ENCODE assay signal across 22 cellular contexts in genomic region chr10:110091830-110092229, GRCh38.
DNase-seq lines count a peak whose midpoint lies in the region; ATAC-seq, FAIRE-seq and TF ChIP-seq lines count a peak whose summit lies in the region.
"Had no signal": no experiment of that assay in that cellular context is flagged by ENCODE, and none has a peak within 500 bp of the region (broad histone marks: within the 10 kb centered on the region; RNA-seq: fewer than 3 reads in every experiment).

No MANE protein-coding gene starts in this region.

- peaks cover 65% of the 10 kb centered on the region for H3K4me1 Mint-ChIP-seq in stimulated activated naive CD8-positive, alpha-beta T cell treated with anti-CD3 and anti-CD28 coated beads, Interleukin-15, amount 100 ng/mL, for 72 hours
- H3K4me1 Mint-ChIP-seq in T-helper 17 cell = peaks cover 40% of the 10 kb centered on the region
- H3K4me1 Mint-ChIP-seq in astrocyte (ENCODE audit: low read depth, unreplicated experiment) = peaks cover 5% of the 10 kb centered on the region
- H3K4me1 Mint-ChIP-seq: H9 had no signal

- H3K4me2 ChIP-seq in astrocyte (ENCODE audit: low read length) = no peak overlapping the region

- no peak for TF ChIP-seq POLR2A in GM12891 (IDR thresholded peaks at IDR 0.05; ENCODE audit: low read depth, low read length)

- no peaks in the 10 kb centered on the region for H3K27me3 ChIP-seq in astrocyte (ENCODE audit: insufficient read depth, low read length)
- H3K27me3 ChIP-seq: BE2C had no signal

- H3K36me3 ChIP-seq in astrocyte (ENCODE audit: insufficient read depth, low read length) = no peaks in the 10 kb centered on the region
- H3K36me3 ChIP-seq: BE2C had no signal

- H3K36me3 Mint-ChIP-seq in T-helper 17 cell (ENCODE audit: low read depth) = no peaks in the 10 kb centered on the region
- no peaks in the 10 kb centered on the region for H3K36me3 Mint-ChIP-seq in astrocyte (ENCODE audit: low read depth, unreplicated experiment)

- H3K9me3 ChIP-seq in T-helper 17 cell (ENCODE audit: control insufficient read depth, low read length, poor library complexity, severe bottlenecking) (no peaks in the 10 kb centered on the region), astrocyte (ENCODE audit: insufficient read depth, low read depth, low read length) (no peaks in the 10 kb centered on the region)
- H3K9me3 ChIP-seq: BE2C had no signal

- FAIRE-seq in astrocyte (lab: Jason Lieb, UNC) (peak; percentile 76), GM12891 (lab: Jason Lieb, UNC) (no peak)
- FAIRE-seq: A204.1, G401.6, HepG2 had no signal

- no peaks in the 10 kb centered on the region for H3K9me3 Mint-ChIP-seq in stimulated activated naive CD8-positive, alpha-beta T cell treated with anti-CD3 and anti-CD28 coated beads, Interleukin-15, amount 100 ng/mL, for 72 hours
- no peaks in the 10 kb centered on the region for H3K9me3 Mint-ChIP-seq in astrocyte (ENCODE audit: unreplicated experiment)
- H3K9me3 Mint-ChIP-seq: CD4-positive, CD25-positive, alpha-beta regulatory T cell; CD8-positive, alpha-beta memory T cell; H9; IgD-negative memory B cell had no signal

- H3K4me1 ChIP-seq in astrocyte (ENCODE audit: insufficient read depth, low read length) = peaks cover 5% of the 10 kb centered on the region

- no peak overlapping the region for H3K27ac Mint-ChIP-seq in stimulated activated naive CD8-positive, alpha-beta T cell treated with anti-CD3 and anti-CD28 coated beads, Interleukin-15, amount 100 ng/mL, for 72 hours
- peak overlapping the region; percentile 1 for H3K27ac Mint-ChIP-seq in T-helper 17 cell
- no peak overlapping the region for H3K27ac Mint-ChIP-seq in astrocyte (ENCODE audit: unreplicated experiment)
- H3K27ac Mint-ChIP-seq: H9 had no signal

- H3K4me3 Mint-ChIP-seq in stimulated activated naive CD8-positive, alpha-beta T cell treated with anti-CD3 and anti-CD28 coated beads, Interleukin-15, amount 100 ng/mL, for 72 hours = no peak overlapping the region
- H3K4me3 Mint-ChIP-seq in T-helper 17 cell (no peak overlapping the region), astrocyte (ENCODE audit: unreplicated experiment) (no peak overlapping the region)
- H3K4me3 Mint-ChIP-seq: CD8-positive, alpha-beta memory T cell; H9 had no signal

- H3K27ac ChIP-seq in astrocyte (ENCODE audit: low read depth, low read length) = no peak overlapping the region

- peak; percentile 67 for ATAC-seq in stimulated activated naive CD8-positive, alpha-beta T cell treated with anti-CD3 and anti-CD28 coated beads, Interleukin-15, Interleukin-2, amounts not matched to agents 100 U/mL and 50 U/mL, for 24 hours
- ATAC-seq in stimulated activated naive CD8-positive, alpha-beta T cell treated with anti-CD3 and anti-CD28 coated beads, Interleukin-15, amount 100 ng/mL, for 72 hours = no peak
- no peak for ATAC-seq in T-helper 17 cell
- ATAC-seq: HepG2 had no signal

- no peak overlapping the region for H2AFZ ChIP-seq in astrocyte (ENCODE audit: low read depth, low read length)

- no peak overlapping the region for H3K9ac ChIP-seq in astrocyte (ENCODE audit: low read length)

- DNase-seq in stimulated activated naive CD8-positive, alpha-beta T cell treated with anti-CD3 and anti-CD28 coated beads, Interleukin-15, Interleukin-2, amounts not matched to agents 100 U/mL and 50 U/mL, for 24 hours = no peak
- DNase-seq in stimulated activated naive CD8-positive, alpha-beta T cell treated with anti-CD3 and anti-CD28 coated beads, Interleukin-15, amount 100 ng/mL, for 72 hours = no peak
- DNase-seq in T-helper 17 cell = no peak
- DNase-seq in astrocyte (ENCODE audit: low read depth) = no peak
- no peak for DNase-seq in GM12891 (ENCODE audit: insufficient read length, low spot score)
- no peak for DNase-seq in NCI-H345 (lab: John Stamatoyannopoulos, UW)
- DNase-seq in islet precursor cell = no peak
- DNase-seq: ACHN; BE2C; C1 segment of cervical spinal cord; CD4-positive, CD25-positive, alpha-beta regulatory T cell; CD8-positive, alpha-beta memory T cell; COR-L47; DMS 273 treated with DMSO at 0.1 percent for 48 hours; DND-41; EL; GOT3; H9 had no signal

- H3K79me2 ChIP-seq in astrocyte (ENCODE audit: insufficient read depth, low read length) = peaks cover 37% of the 10 kb centered on the region

- no peak for TF ChIP-seq CTCF in astrocyte (IDR thresholded peaks at IDR 0.05; ENCODE audit: insufficient read depth, low read depth, low read length)

- no peak overlapping the region for H3K4me3 ChIP-seq in astrocyte (ENCODE audit: insufficient read depth, low read depth, low read length)

- H3K27me3 Mint-ChIP-seq in stimulated activated naive CD8-positive, alpha-beta T cell treated with anti-CD3 and anti-CD28 coated beads, Interleukin-15, amount 100 ng/mL, for 72 hours = no peaks in the 10 kb centered on the region
- H3K27me3 Mint-ChIP-seq in T-helper 17 cell = no peaks in the 10 kb centered on the region
- H3K27me3 Mint-ChIP-seq in astrocyte (ENCODE audit: low read depth, unreplicated experiment) = no peaks in the 10 kb centered on the region
- H3K27me3 Mint-ChIP-seq: CD4-positive, CD25-positive, alpha-beta regulatory T cell; CD8-positive, alpha-beta memory T cell; IgD-negative memory B cell had no signal

- H4K20me1 ChIP-seq in astrocyte (ENCODE audit: insufficient read depth, low read length) = no peaks in the 10 kb centered on the region

TF ChIP-seq in GM12891, 5 proteins besides CTCF, POLR2A, EP300 and RAD21:
- TF ChIP-seq POLR2AphosphoS5 (IDR thresholded peaks at IDR 0.05; ENCODE audit: low read depth, low read length) = no peak
- TF ChIP-seq SPI1 (IDR thresholded peaks at IDR 0.05; ENCODE audit: low read depth, low read length) = no peak
- no peak for TF ChIP-seq TAF1 (IDR thresholded peaks at IDR 0.05; ENCODE audit: low read depth, low read length)
- TF ChIP-seq PAX5 (IDR thresholded peaks at IDR 0.05; ENCODE audit: insufficient read depth, low read length, severe bottlenecking) = no peak
- no peak for TF ChIP-seq POU2F2 (IDR thresholded peaks at IDR 0.05; ENCODE audit: low read depth, low read length)
